In genomic region chr7:151876899-151877777, GRCh38 we compare ENCODE assay signal across 8 cellular contexts. TPM values are rescaled to one million over a fixed set of nuclear protein-coding genes. Genes with fewer than 3 reads are reported as not detected.
A peak's percentile ranks its signal among the peaks of the same experiment; 100 is the strongest.
DNase-seq lines count a peak whose midpoint lies in the region; ATAC-seq, FAIRE-seq and TF ChIP-seq lines count a peak whose summit lies in the region.

Gene PRKAG2, minus strand, starts transcription at chr7:151877115. Its CDS starts 495 bp downstream, at chr7:151876620.

- H3K9me3 ChIP-seq in GM12878 (replicated peaks; ENCODE audit: control insufficient read depth, insufficient read depth, low read length) (no peaks in the 10 kb centered on the region), iPS-18a (ENCODE audit: control insufficient read depth, low read depth, low read length) (no peaks in the 10 kb centered on the region), skeletal muscle satellite cell (replicated peaks; ENCODE audit: low read length) (no peaks in the 10 kb centered on the region)

- no peaks in the 10 kb centered on the region for H3K9me3 Mint-ChIP-seq in T-helper 2 cell treated with Interferon-gamma antibody and Interleukin-4, amounts not matched to agents 5 μg/mL and 100 μg/mL, for 36 hours

- peak within 1 kb of the TSS; percentile 93 for H3K4me3 Mint-ChIP-seq in T-helper 2 cell treated with Interferon-gamma antibody and Interleukin-4, amounts not matched to agents 5 μg/mL and 100 μg/mL, for 36 hours

- no peak within 1 kb of the TSS for H3K27ac ChIP-seq in GM12878 (ENCODE audit: control insufficient read depth, insufficient read depth)
- H3K27ac ChIP-seq in iPS-18a (ENCODE audit: low read length), result no peak within 1 kb of the TSS

- H3K4me3 ChIP-seq in GM12878 (peak within 1 kb of the TSS; percentile 69), iPS-18a (ENCODE audit: low read length) (peak within 1 kb of the TSS; percentile 68), skeletal muscle satellite cell (ENCODE audit: low read length) (peak within 1 kb of the TSS; percentile 71)

- H3K27me3 ChIP-seq in GM12878 (replicated peaks in 1 of 2; ENCODE audit: control insufficient read depth in 2 of 2, insufficient read depth in 2 of 2, low read length in 1 of 2) (peaks cover 6 to 10% of the 10 kb centered on the region in 2 experiments), iPS-18a (ENCODE audit: control insufficient read depth, insufficient read depth, low read length) (peaks cover 44% of the 10 kb centered on the region), skeletal muscle satellite cell (ENCODE audit: control insufficient read depth, insufficient read depth, low read length) (peaks cover 75% of the 10 kb centered on the region)

- peak within 1 kb of the TSS; percentile 81 for H3K27ac Mint-ChIP-seq in T-helper 2 cell treated with Interferon-gamma antibody and Interleukin-4, amounts not matched to agents 5 μg/mL and 100 μg/mL, for 36 hours

- RAD21 ChIA-PET in GM12878 (lab: Charles Lee; ENCODE audit: unreplicated experiment), result no interaction called here

- peak; percentile 73 for DNase-seq in COLO668 (lab: John Stamatoyannopoulos, UW; ENCODE audit: unreplicated experiment)
- DNase-seq in Kasumi-1 (lab: John Stamatoyannopoulos, UW), result peak; percentile 42 to 67
- DNase-seq in T-helper 2 cell treated with Interferon-gamma antibody and Interleukin-4, amounts not matched to agents 5 μg/mL and 100 μg/mL, for 36 hours (ENCODE audit: low spot score), result peak; percentile 64
- no peak for DNase-seq in GM12878 (ENCODE audit: low read depth, low spot score)

- TF ChIP-seq EP300 in GM12878 (IDR thresholded peaks at IDR 0.05; ENCODE audit: borderline replicate concordance in 1 of 2, control insufficient read depth in 1 of 2, low read depth in 2 of 2, low read length in 2 of 2), result no peak

- H3K36me3 ChIP-seq in GM12878 (ENCODE audit: control insufficient read depth in 2 of 2, insufficient read depth in 2 of 2, low read length in 1 of 2) (no peaks in the 10 kb centered on the region), iPS-18a (ENCODE audit: control insufficient read depth, low read depth, low read length) (no peaks in the 10 kb centered on the region), skeletal muscle satellite cell (ENCODE audit: insufficient read depth, low read length) (no peaks in the 10 kb centered on the region)

- no peaks in the 10 kb centered on the region for H3K36me3 Mint-ChIP-seq in T-helper 2 cell treated with Interferon-gamma antibody and Interleukin-4, amounts not matched to agents 5 μg/mL and 100 μg/mL, for 36 hours (ENCODE audit: low read depth)

- peak within 1 kb of the TSS; percentile 22; the same call in 1 of the 2 replicates for H3K9ac ChIP-seq in GM12878 (ENCODE audit: control insufficient read depth, insufficient read depth, low read length)
- H3K9ac ChIP-seq in iPS-18a (ENCODE audit: low read length), result no peak within 1 kb of the TSS
- peak within 1 kb of the TSS; percentile 35 for H3K9ac ChIP-seq in skeletal muscle satellite cell (ENCODE audit: low read depth, low read length)

- no peaks in the 10 kb centered on the region for H4K20me1 ChIP-seq in GM12878 (ENCODE audit: control insufficient read depth, insufficient read depth)

- BruUV-seq in GM12878 (replicated peaks; lab: Mats Ljungman, UMichigan), result no TSS peak

- no peaks in the 10 kb centered on the region for H3K79me2 ChIP-seq in GM12878 (ENCODE audit: control insufficient read depth, insufficient read depth, low read length)

- in situ Hi-C loops in GM12878 (cut with MboI), result no loop called here

- no peak for TF ChIP-seq RAD21 in GM12878 (IDR thresholded peaks at IDR 0.05; ENCODE audit: insufficient read depth, low read depth, low read length)

- TF ChIP-seq CTCF in GM12878 (IDR thresholded peaks at IDR 0.05 in 2 of 3, conservative IDR thresholded peaks at IDR 0.05 in 1 of 3; ENCODE audit: control insufficient read depth in 2 of 3, extremely low read depth in 1 of 3, insufficient read depth in 1 of 3, low read depth in 3 of 3, low read length in 3 of 3), result no peak

- H2AFZ ChIP-seq in GM12878 (ENCODE audit: control insufficient read depth, low read depth, low read length), result peak within 1 kb of the TSS; percentile 77

- H3K27me3 Mint-ChIP-seq in T-helper 2 cell treated with Interferon-gamma antibody and Interleukin-4, amounts not matched to agents 5 μg/mL and 100 μg/mL, for 36 hours (ENCODE audit: low read depth), result peaks cover 30% of the 10 kb centered on the region

- no peak for TF ChIP-seq POLR2A in GM12878 (IDR thresholded peaks at IDR 0.05; ENCODE audit: low read depth, low read length)
- no peak for TF ChIP-seq POLR2A in GM18505 (IDR thresholded peaks at IDR 0.05; ENCODE audit: borderline replicate concordance, extremely low read depth, insufficient read depth, insufficient read length)

- SMC1A ChIA-PET in GM12878 (lab: Charles Lee; ENCODE audit: uncharacterized antibody, unreplicated experiment), result no interaction called here

- H3K4me1 Mint-ChIP-seq in T-helper 2 cell treated with Interferon-gamma antibody and Interleukin-4, amounts not matched to agents 5 μg/mL and 100 μg/mL, for 36 hours (ENCODE audit: low read depth), result peaks cover 13% of the 10 kb centered on the region

- peak; percentile 70 for ATAC-seq in GM21423 (IDR thresholded peaks at IDR 0.05; ENCODE audit: unreplicated experiment)
- peak; percentile 82 for ATAC-seq in GM12878
- no peak for ATAC-seq in GM18505 (IDR thresholded peaks at IDR 0.05; ENCODE audit: unreplicated experiment)

- CTCF ChIA-PET in GM12878 (lab: Yijun Ruan, JAX), result no interaction called here

- no peak for FAIRE-seq in GM12878 (lab: Jason Lieb, UNC)

- intact Hi-C loops in GM12878 (cut with micrococcal nuclease; ENCODE audit: unreplicated experiment), result no loop called here

- H3K4me1 ChIP-seq in GM12878 (ENCODE audit: control insufficient read depth, insufficient read depth, low read length) (peaks cover 9% of the 10 kb centered on the region; the same call in 1 of the 2 replicates), iPS-18a (ENCODE audit: control insufficient read depth, low read depth, low read length) (peaks cover 6% of the 10 kb centered on the region), skeletal muscle satellite cell (ENCODE audit: control insufficient read depth, insufficient read depth, low read length) (peaks cover 14% of the 10 kb centered on the region)

- under 1% methylated on average over 56 of the region's 95 CpGs for WGBS in GM12878 (ENCODE audit: insufficient coverage, insufficient replicate concordance, low lambda C conversion rate, missing lambda C conversion rate)

- H3K4me2 ChIP-seq in GM12878 (ENCODE audit: control insufficient read depth, insufficient read depth) (peak within 1 kb of the TSS; percentile 97), skeletal muscle satellite cell (ENCODE audit: low read length) (peak within 1 kb of the TSS; percentile 89)

- POLR2A ChIA-PET in GM12878 (lab: Charles Lee), result no interaction called here

TF ChIP-seq in GM12878, 131 proteins besides CTCF, POLR2A, EP300 and RAD21 (continues in another document):
- TF ChIP-seq SIX5 (IDR thresholded peaks at IDR 0.05; ENCODE audit: low read depth, low read length, severe bottlenecking), result no peak
- TF ChIP-seq FOXK2 (IDR thresholded peaks at IDR 0.05), result no peak
- TF ChIP-seq SPI1 (IDR thresholded peaks at IDR 0.05; ENCODE audit: borderline replicate concordance, insufficient read depth, low read depth, low read length), result 0 out of 2 replicates have a peak, but pooled peaks have one; percentile 8
- TF ChIP-seq ZBTB11 (CRISPR knock-in tag; IDR thresholded peaks at IDR 0.05), result no peak
- 0 out of 2 replicates have a peak, but pooled peaks have one; percentile 44 for TF ChIP-seq LARP7 (IDR thresholded peaks at IDR 0.05)
- 0 out of 2 replicates have a peak, but pooled peaks have one; percentile 20 for TF ChIP-seq DPF2 (IDR thresholded peaks at IDR 0.05)

RNA-seq across cellular contexts. Expression of gene PRKAG2, which starts in this region (rescaled TPM):
- total RNA-seq in GM12878 (2013; cell fraction: nucleolus; rRNA removed), result 8.7 and 13.0 TPM in 2 replicates
- total RNA-seq in GM12878 (2014; rRNA removed), result 5.0 and 6.4 TPM in 2 replicates
- total RNA-seq in GM12878 (2014; rRNA removed; fragmentation: Illumina TruSeq; extraction: Trizol), result 6.0 and 7.7 TPM in 2 replicates
- 8.1 and 8.9 TPM in 2 replicates for total RNA-seq in GM12878 (2021)
- 4.1 TPM for polyA plus RNA-seq in GM12878 (2011; ENCODE audit: low read depth)
- 6.5 and 9.2 TPM in 2 replicates for polyA plus RNA-seq in GM12878 (2011; rRNA removed)
- 3.7 and 4.2 TPM in 2 replicates for polyA plus RNA-seq in GM12878 (2011; cell fraction: cytosol; rRNA removed)
- polyA plus RNA-seq in GM12878 (2011; cell fraction: nucleus; rRNA removed), result 5.6 and 6.6 TPM in 2 replicates
- polyA plus RNA-seq in GM12878 (2012), result 4.8 and 5.5 TPM in 2 replicates
- polyA plus RNA-seq in GM12878 (2014; fragmentation: Illumina TruSeq; extraction: Trizol), result 8.3 and 10.0 TPM in 2 replicates
- polyA plus RNA-seq in GM12878 (2014; fragmentation: Nextera tagmentation; extraction: Ambion mirVana), result 1 to 10 TPM; 3.4 to 3.5 TPM
- 7.7 and 8.7 TPM in 2 replicates for polyA plus RNA-seq in GM12878 (2014; rRNA removed)
- polyA plus RNA-seq in GM12878 (2016; fragmentation: Nextera tagmentation; extraction: Ambion mirVana), result 1 to 10 TPM; 5.9 to 7.0 TPM
- polyA minus RNA-seq in GM12878 (2011; rRNA and poly(A)+ RNA removed), result 2.3 and 3.9 TPM in 2 replicates
- polyA minus RNA-seq in GM12878 (2011; cell fraction: cytosol; rRNA and poly(A)+ RNA removed), result 2.0 and 3.9 TPM in 2 replicates
- polyA minus RNA-seq in GM12878 (2011; cell fraction: nucleus; rRNA and poly(A)+ RNA removed), result 2.5 and 3.6 TPM in 2 replicates
- 10.5 and 13.2 TPM in 2 replicates for total RNA-seq in skeletal muscle satellite cell (2012; rRNA removed)
